In the genomic region with DNA sequence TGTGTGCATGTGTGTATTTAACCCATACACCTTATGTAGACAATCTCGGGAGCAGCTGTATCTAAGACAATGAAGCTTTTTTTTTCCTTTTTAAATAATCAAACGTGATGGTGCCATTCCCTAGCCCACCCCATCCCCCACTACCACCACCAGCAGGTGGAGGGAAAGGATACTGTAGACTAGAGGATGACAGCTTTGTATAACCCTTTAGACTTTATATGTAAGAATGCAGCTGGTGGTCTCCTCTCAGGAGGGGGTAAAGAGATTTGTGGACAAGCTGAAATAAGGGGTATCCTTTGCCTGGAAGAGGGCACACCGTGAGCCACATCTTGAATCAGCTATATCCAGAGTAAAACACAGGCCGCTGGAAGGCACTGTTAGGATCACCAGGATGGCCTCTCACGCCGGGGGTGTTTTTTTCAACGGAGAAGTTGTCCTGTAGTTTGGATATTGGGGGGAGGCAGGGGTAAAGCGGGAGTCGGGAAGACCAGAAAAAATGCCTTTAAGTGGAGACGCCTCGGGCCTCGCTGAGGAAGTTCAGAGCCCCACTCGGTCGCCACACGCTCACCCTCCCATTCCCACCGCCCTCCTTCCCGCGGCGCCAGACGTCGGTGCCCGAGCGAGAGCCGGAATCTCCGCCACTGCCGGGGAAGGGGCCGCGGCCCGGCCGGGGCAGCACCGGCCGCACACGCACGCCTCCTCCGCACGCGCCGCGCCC, we compare ENCODE assay signal across 8 cellular contexts.
DNase-seq lines count a peak whose midpoint lies in the region; ATAC-seq and TF ChIP-seq lines count a peak whose summit lies in the region.

No MANE protein-coding gene starts in this region.

- in situ Hi-C loops in ACHN (cut with HindIII; ENCODE audit: low pct_ligation_motif_present, low pct_unique_long_range_greater_than_20kb, low sequenced_read_pairs) (no loop called here), GM13977 (cut with MboI; ENCODE audit: low pct_unique_long_range_greater_than_20kb, low sequenced_read_pairs, unreplicated experiment) (no loop called here)

- peaks cover 0 to 2% of the 10 kb centered on the region in 2 donors for H3K9me3 Mint-ChIP-seq in effector memory CD8-positive, alpha-beta T cell
- peaks cover 81% of the 10 kb centered on the region for H3K9me3 Mint-ChIP-seq in nephron progenitor cell

- H3K27ac ChIP-seq in RWPE2 (ENCODE audit: poor library complexity, severe bottlenecking): peak overlapping the region; percentile 98

- H3K4me3 Mint-ChIP-seq in effector memory CD8-positive, alpha-beta T cell: peak overlapping the region; percentile 90 to 98
- H3K4me3 Mint-ChIP-seq in nephron progenitor cell: peak overlapping the region; percentile 99

- peaks cover 42% of the 10 kb centered on the region for H3K4me1 ChIP-seq in RWPE2 (ENCODE audit: insufficient read depth, poor library complexity, severe bottlenecking)

- peaks cover 41 to 61% of the 10 kb centered on the region in 2 donors for H3K4me1 Mint-ChIP-seq in effector memory CD8-positive, alpha-beta T cell (ENCODE audit: low read depth in 2 of 2)
- peaks cover 30% of the 10 kb centered on the region for H3K4me1 Mint-ChIP-seq in nephron progenitor cell

- no peaks in the 10 kb centered on the region for H3K9me3 ChIP-seq in RWPE2 (ENCODE audit: severe bottlenecking)

- H3K27me3 Mint-ChIP-seq in effector memory CD8-positive, alpha-beta T cell: no peaks in the 10 kb centered on the region
- peaks cover 11% of the 10 kb centered on the region for H3K27me3 Mint-ChIP-seq in nephron progenitor cell (ENCODE audit: low read depth, poor library complexity)

- ATAC-seq in RWPE2 (ENCODE audit: low read depth): no peak
- ATAC-seq in effector memory CD8-positive, alpha-beta T cell (replicated peaks): no peak

- TF ChIP-seq CTCF in GM13977 (IDR thresholded peaks at IDR 0.05; ENCODE audit: extremely low read depth, insufficient read depth, missing control alignments) (no peak), RWPE2 (IDR thresholded peaks at IDR 0.05; ENCODE audit: poor library complexity, severe bottlenecking) (no peak), nephron progenitor cell (IDR thresholded peaks at IDR 0.05) (no peak)

- H3K27me3 ChIP-seq in RWPE2 (ENCODE audit: insufficient read depth, poor library complexity, severe bottlenecking): no peaks in the 10 kb centered on the region

- peak; percentile 7 for DNase-seq in ACHN
- peak; percentile 25 for DNase-seq in GM13977 (ENCODE audit: low spot score)
- no peak for DNase-seq in RWPE2 (ENCODE audit: low spot score)
- DNase-seq in effector memory CD8-positive, alpha-beta T cell: peak in 1 of 3 experiments; percentile 26
- DNase-seq in nephron progenitor cell: peak; percentile 17
- DNase-seq in COLO829 (ENCODE audit: low spot score): no peak
- DNase-seq in DMS114 treated with DMSO at 0.1 percent for 48 hours (lab: John Stamatoyannopoulos, UW; ENCODE audit: unreplicated experiment): no peak
- DNase-seq in DMS153 (lab: John Stamatoyannopoulos, UW): no peak

- H3K4me3 ChIP-seq in RWPE2 (ENCODE audit: severe bottlenecking): peak overlapping the region; percentile 51

- H3K36me3 ChIP-seq in RWPE2 (ENCODE audit: low read depth): peaks cover 25% of the 10 kb centered on the region

- H3K36me3 Mint-ChIP-seq in effector memory CD8-positive, alpha-beta T cell (ENCODE audit: insufficient read depth): peaks cover 21% of the 10 kb centered on the region
- peaks cover 81% of the 10 kb centered on the region for H3K36me3 Mint-ChIP-seq in nephron progenitor cell (ENCODE audit: low read depth)

- H3K27ac Mint-ChIP-seq in effector memory CD8-positive, alpha-beta T cell: peak overlapping the region; percentile 94 to 98
- peak overlapping the region; percentile 99 for H3K27ac Mint-ChIP-seq in nephron progenitor cell

Comparison
In these comparisons a context has a peak if more than half of its experiments do, and no peak if none do; other contexts are left out.
1. DNase-seq: peak in ACHN (single experiment), GM13977 (single experiment) and nephron progenitor cell (single experiment); none in RWPE2 (single experiment), COLO829 (single experiment), DMS114 treated with DMSO at 0.1 percent for 48 hours (single experiment) and DMS153 (single experiment).